ENCODE assay signal across 18 cellular contexts in genomic region chr1:32949519-32949918, GRCh38. TPM values are rescaled to one million over a fixed set of nuclear protein-coding genes. Genes with fewer than 3 reads are reported as not detected.
A peak's percentile ranks its signal among the peaks of the same experiment; 100 is the strongest.
DNase-seq lines count a peak whose midpoint lies in the region; ATAC-seq, FAIRE-seq and TF ChIP-seq lines count a peak whose summit lies in the region.
"Had no signal": no experiment of that assay in that cellular context is flagged by ENCODE, and none has a peak within 500 bp of the region (broad histone marks: within the 10 kb centered on the region; RNA-seq: fewer than 3 reads in every experiment).

No MANE protein-coding gene starts in this region.

- H3K9ac ChIP-seq in mucosa of rectum (ENCODE audit: low read depth in 1 of 2, low read length in 2 of 2) = peak overlapping the region in 1 of 2 donors; percentile 46
- H3K9ac ChIP-seq: KMS-11 had no signal

- no peak for TF ChIP-seq CTCF in adrenal gland (IDR thresholded peaks at IDR 0.05)
- no peak for TF ChIP-seq CTCF in type B pancreatic cell (conservative IDR thresholded peaks at IDR 0.05)

- peaks cover 29% of the 10 kb centered on the region for H3K4me1 Mint-ChIP-seq in activated CD4-positive, alpha-beta memory T cell treated with anti-CD3 and anti-CD28 coated beads, Interleukin-2, amount 10 ng/mL, durations not matched to agents 7 days and 5 days
- H3K4me1 Mint-ChIP-seq in activated CD4-positive, alpha-beta memory T cell treated with anti-CD3 and anti-CD28 coated beads for 36 hours (ENCODE audit: low read depth) = peaks cover 26% of the 10 kb centered on the region
- H3K4me1 Mint-ChIP-seq in type B pancreatic cell (ENCODE audit: unreplicated experiment) = peaks cover 23% of the 10 kb centered on the region

- no peak overlapping the region for H3K4me3 Mint-ChIP-seq in activated CD4-positive, alpha-beta memory T cell treated with anti-CD3 and anti-CD28 coated beads, Interleukin-2, amount 10 ng/mL, durations not matched to agents 7 days and 5 days
- H3K4me3 Mint-ChIP-seq in activated CD4-positive, alpha-beta memory T cell treated with anti-CD3 and anti-CD28 coated beads for 36 hours = no peak overlapping the region
- no peak overlapping the region for H3K4me3 Mint-ChIP-seq in type B pancreatic cell
- H3K4me3 Mint-ChIP-seq: CD4-positive, CD25-positive, alpha-beta regulatory T cell; central memory CD8-positive, alpha-beta T cell had no signal

- intact Hi-C loops in activated CD4-positive, alpha-beta memory T cell treated with anti-CD3 and anti-CD28 coated beads for 36 hours (cut with micrococcal nuclease) = no loop called here
- intact Hi-C loops in adrenal gland (cut with DNase I) = loop anchor here in 1 of 2 donors (10.0 kb wide), 1 partner anchor 55 kb away; no protein-coding TSS in a partner anchor

- WGBS in adrenal gland, 4 donors = 84 to 87% (median 87%) methylated on average over 5 of the region's 5 CpGs

- H3K27me3 ChIP-seq in adrenal gland = no peaks in the 10 kb centered on the region
- no peaks in the 10 kb centered on the region for H3K27me3 ChIP-seq in mucosa of rectum (ENCODE audit: control insufficient read depth in 2 of 2, insufficient read depth in 2 of 2, low read length in 2 of 2)
- H3K27me3 ChIP-seq: ovary had no signal

- peak overlapping the region; percentile 45 for H3K27ac Mint-ChIP-seq in activated CD4-positive, alpha-beta memory T cell treated with anti-CD3 and anti-CD28 coated beads, Interleukin-2, amount 10 ng/mL, durations not matched to agents 7 days and 5 days
- H3K27ac Mint-ChIP-seq in activated CD4-positive, alpha-beta memory T cell treated with anti-CD3 and anti-CD28 coated beads for 36 hours = no peak overlapping the region
- peak overlapping the region; percentile 80 for H3K27ac Mint-ChIP-seq in type B pancreatic cell
- H3K27ac Mint-ChIP-seq: activated T-helper 2 cell treated with anti-CD3 and anti-CD28 coated beads, Interferon-gamma antibody, Interleukin-2, Interleukin-4, amounts not matched to agents 10 μg/mL and 5 μg/mL and 100 μg/mL, durations not matched to agents 14 hours and 24 hours and 36 hours; CD4-positive, CD25-positive, alpha-beta regulatory T cell had no signal

- peaks cover 49% of the 10 kb centered on the region for H3K36me3 Mint-ChIP-seq in activated CD4-positive, alpha-beta memory T cell treated with anti-CD3 and anti-CD28 coated beads, Interleukin-2, amount 10 ng/mL, durations not matched to agents 7 days and 5 days (ENCODE audit: low read depth)
- H3K36me3 Mint-ChIP-seq in activated CD4-positive, alpha-beta memory T cell treated with anti-CD3 and anti-CD28 coated beads for 36 hours = peaks cover 44% of the 10 kb centered on the region
- H3K36me3 Mint-ChIP-seq in type B pancreatic cell = peaks cover 29% of the 10 kb centered on the region

- no peak for DNase-seq in activated CD4-positive, alpha-beta memory T cell treated with anti-CD3 and anti-CD28 coated beads, Interleukin-2, amount 10 ng/mL, durations not matched to agents 7 days and 5 days
- no peak for DNase-seq in activated CD4-positive, alpha-beta memory T cell treated with anti-CD3 and anti-CD28 coated beads for 36 hours
- DNase-seq in adrenal gland (no peak), type B pancreatic cell (ENCODE audit: extremely low spot score, unreplicated experiment) (no peak), GM12892 (ENCODE audit: insufficient read length) (no peak)
- DNase-seq: CD4-positive, CD25-positive, alpha-beta regulatory T cell; H7; left ventricle myocardium inferior; NCI-H1105; ovary; stimulated activated CD4-positive, alpha-beta T cell treated with anti-CD3 and anti-CD28 coated beads, Interleukin-4, amount 100 ng/mL, for 4 hours had no signal

- no peak for TF ChIP-seq POLR2A in adrenal gland (IDR thresholded peaks at IDR 0.05)
- TF ChIP-seq POLR2A in GM12892 (IDR thresholded peaks at IDR 0.05; ENCODE audit: low read depth, low read length) = no peak

- H3K27ac ChIP-seq in adrenal gland = peak overlapping the region in 4 of 5 donors; percentile 33 to 63 (median 54)
- H3K27ac ChIP-seq in mucosa of rectum (ENCODE audit: low read depth in 2 of 2, low read length in 2 of 2) = peak overlapping the region; percentile 76 to 83
- H3K27ac ChIP-seq: KMS-11, left ventricle myocardium inferior, ovary had no signal

- H3K4me1 ChIP-seq in adrenal gland (replicated peaks in 1 of 2) (peaks cover 9 to 33% of the 10 kb centered on the region in 2 donors), mucosa of rectum (ENCODE audit: control insufficient read depth in 2 of 2, insufficient read depth in 2 of 2, low read length in 2 of 2) (peaks cover 9 to 23% of the 10 kb centered on the region in 2 donors)

- H3K9me3 ChIP-seq in adrenal gland (replicated peaks in 1 of 3) = no peaks in the 10 kb centered on the region
- no peaks in the 10 kb centered on the region for H3K9me3 ChIP-seq in mucosa of rectum (ENCODE audit: control insufficient read depth in 2 of 2, low read length in 2 of 2)
- H3K9me3 ChIP-seq: left ventricle myocardium inferior, ovary had no signal

- CTCF ChIA-PET in activated CD4-positive, alpha-beta memory T cell treated with anti-CD3 and anti-CD28 coated beads, Interleukin-2, amount 10 ng/mL, durations not matched to agents 7 days and 5 days (lab: Charles Lee) = interaction anchor here (1.1 to 1.4 kb wide), 2 partner anchors 73 to 178 kb away, joined by 3 read pairs; no protein-coding TSS in a partner anchor
- CTCF ChIA-PET in activated CD4-positive, alpha-beta memory T cell treated with anti-CD3 and anti-CD28 coated beads for 36 hours (lab: Charles Lee) = interaction anchor here (1.5 to 2.4 kb wide), 2 partner anchors 9 to 15 kb away, joined by 3 to 5 read pairs; no protein-coding TSS in a partner anchor

- no peaks in the 10 kb centered on the region for H3K9me3 Mint-ChIP-seq in activated CD4-positive, alpha-beta memory T cell treated with anti-CD3 and anti-CD28 coated beads, Interleukin-2, amount 10 ng/mL, durations not matched to agents 7 days and 5 days
- H3K9me3 Mint-ChIP-seq in activated CD4-positive, alpha-beta memory T cell treated with anti-CD3 and anti-CD28 coated beads for 36 hours = no peaks in the 10 kb centered on the region
- H3K9me3 Mint-ChIP-seq in type B pancreatic cell = peaks cover 3% of the 10 kb centered on the region
- H3K9me3 Mint-ChIP-seq: activated T-helper 2 cell treated with anti-CD3 and anti-CD28 coated beads, Interferon-gamma antibody, Interleukin-2, Interleukin-4, amounts not matched to agents 10 μg/mL and 5 μg/mL and 100 μg/mL, durations not matched to agents 14 hours and 24 hours and 36 hours; CD4-positive, CD25-positive, alpha-beta regulatory T cell; central memory CD8-positive, alpha-beta T cell had no signal

- no peaks in the 10 kb centered on the region for H3K27me3 Mint-ChIP-seq in activated CD4-positive, alpha-beta memory T cell treated with anti-CD3 and anti-CD28 coated beads, Interleukin-2, amount 10 ng/mL, durations not matched to agents 7 days and 5 days
- no peaks in the 10 kb centered on the region for H3K27me3 Mint-ChIP-seq in activated CD4-positive, alpha-beta memory T cell treated with anti-CD3 and anti-CD28 coated beads for 36 hours
- no peaks in the 10 kb centered on the region for H3K27me3 Mint-ChIP-seq in type B pancreatic cell
- H3K27me3 Mint-ChIP-seq: CD4-positive, CD25-positive, alpha-beta regulatory T cell; central memory CD8-positive, alpha-beta T cell had no signal

- H3K36me3 ChIP-seq in adrenal gland (replicated peaks in 1 of 2) = peaks cover 0 to 22% of the 10 kb centered on the region in 2 donors
- peaks cover 29 to 30% of the 10 kb centered on the region in 2 donors for H3K36me3 ChIP-seq in mucosa of rectum (ENCODE audit: control insufficient read depth in 2 of 2, insufficient read depth in 2 of 2, low read length in 2 of 2)
- H3K36me3 ChIP-seq: ovary had no signal

- H3K4me3 ChIP-seq in adrenal gland (no peak overlapping the region), mucosa of rectum (ENCODE audit: low read length in 2 of 2) (peak overlapping the region in 1 of 2 donors; percentile 4)
- H3K4me3 ChIP-seq: left ventricle myocardium inferior, ovary, smooth muscle cell had no signal

- ATAC-seq in HG02970 (IDR thresholded peaks at IDR 0.05; ENCODE audit: low FRiP score, unreplicated experiment) (no peak), GM19467 (IDR thresholded peaks at IDR 0.05; ENCODE audit: unreplicated experiment) (no peak)

- FAIRE-seq in GM12892 (lab: Jason Lieb, UNC) = no peak

- POLR2A ChIA-PET in activated CD4-positive, alpha-beta memory T cell treated with anti-CD3 and anti-CD28 coated beads, Interleukin-2, amount 10 ng/mL, durations not matched to agents 7 days and 5 days (lab: Charles Lee) = interaction anchor here (2.8 kb wide), 1 partner anchor 15 kb away, joined by 9 read pairs; the partner anchor contains the start of gene RNF19B
- POLR2A ChIA-PET in activated CD4-positive, alpha-beta memory T cell treated with anti-CD3 and anti-CD28 coated beads for 36 hours (lab: Charles Lee) = interaction anchor here (2.0 kb wide), 1 partner anchor 15 kb away, joined by 7 read pairs; the partner anchor contains the start of gene RNF19B

RNA-seq across cellular contexts. Expression of gene RNF19B, which starts 15.1 kb away (rescaled TPM):
- total RNA-seq in activated CD4-positive, alpha-beta memory T cell treated with anti-CD3 and anti-CD28 coated beads, Interleukin-2, amount 10 ng/mL, durations not matched to agents 7 days and 5 days = 10 to 100 TPM; 42.9 to 46.9 TPM
- 10 to 100 TPM; 72.4 to 72.8 TPM for total RNA-seq in activated CD4-positive, alpha-beta memory T cell treated with anti-CD3 and anti-CD28 coated beads for 36 hours
- total RNA-seq in adrenal gland (10 to 100 TPM; 16.9 to 36.5 (median 26.0) TPM), type B pancreatic cell (ENCODE audit: low replicate concordance) (20.1 and 33.8 TPM in 2 replicates)
- 10 to 100 TPM in 1 of 3 donors, 1 to 10 TPM in 2; 4.7 to 10.5 (median 6.7) TPM for polyA plus RNA-seq in adrenal gland
- 16.5 TPM for polyA plus RNA-seq in GM12892 (2012; ENCODE audit: missing spikeins)

RNA-seq across cellular contexts. Expression of gene TMEM54, which starts 48.3 kb away (rescaled TPM):
- total RNA-seq in activated CD4-positive, alpha-beta memory T cell treated with anti-CD3 and anti-CD28 coated beads, Interleukin-2, amount 10 ng/mL, durations not matched to agents 7 days and 5 days = not detected
- total RNA-seq in activated CD4-positive, alpha-beta memory T cell treated with anti-CD3 and anti-CD28 coated beads for 36 hours = 1 to 10 TPM; 3.6 to 4.0 TPM
- 100 to 1,000 TPM in 1 of 8 donors, 10 to 100 TPM in 7; 16.3 to 123 (median 22.7) TPM for total RNA-seq in adrenal gland
- polyA plus RNA-seq in adrenal gland = 10 to 100 TPM in 2 of 3 donors, 1 to 10 TPM in 1; 4.1 to 23.2 (median 19.2) TPM
- total RNA-seq in type B pancreatic cell (ENCODE audit: low replicate concordance) = 42.1 and 129 TPM in 2 replicates
- polyA plus RNA-seq in GM12892 (2012; ENCODE audit: missing spikeins) = 0.66 TPM
- total RNA-seq: CD4-positive, CD25-positive, alpha-beta regulatory T cell had no signal
- polyA plus RNA-seq: CD4-positive, CD25-positive, alpha-beta regulatory T cell had no signal
